ENCODE assay signal across 1 cellular context in genomic region chr14:100726467-100726811, GRCh38.
TF ChIP-seq lines count a peak whose summit lies in the region.

No MANE protein-coding gene starts in this region.

TF ChIP-seq in K562, 482 proteins besides CTCF, POLR2A, EP300 and RAD21 (continued from another document):
- peak; percentile 87 for TF ChIP-seq MGA (IDR thresholded peaks at IDR 0.05)
- TF ChIP-seq L3MBTL2 (IDR thresholded peaks at IDR 0.05) = peak; percentile 64
- TF ChIP-seq ZNF431 (CRISPR knock-in tag; IDR thresholded peaks at IDR 0.05) = peak; percentile 86
- TF ChIP-seq ZNF778 (CRISPR knock-in tag; IDR thresholded peaks at IDR 0.05) = no peak
- no peak for TF ChIP-seq C11orf30 (IDR thresholded peaks at IDR 0.05; ENCODE audit: low read depth)
- TF ChIP-seq CBX2 (IDR thresholded peaks at IDR 0.05; ENCODE audit: insufficient read depth, low read length, poor library complexity, severe bottlenecking) = no peak
- no peak for TF ChIP-seq ZNF589 (CRISPR knock-in tag; IDR thresholded peaks at IDR 0.05; ENCODE audit: low read depth)
